In genomic region chr3:168889666-168890065, GRCh38 we compare ENCODE assay signal across 1 cellular context.
TF ChIP-seq lines count a peak whose summit lies in the region.

No MANE protein-coding gene starts in this region.

TF ChIP-seq in GM23338, 12 proteins besides CTCF, POLR2A, EP300 and RAD21 (continued from another document):
- TF ChIP-seq ZNF462 (CRISPR knock-in tag; IDR thresholded peaks at IDR 0.05) (no peak), EZH2phosphoT487 (IDR thresholded peaks at IDR 0.05; ENCODE audit: unreplicated experiment) (no peak), CREB1 (CRISPR knock-in tag; IDR thresholded peaks at IDR 0.05; ENCODE audit: low read depth) (no peak), ZNF114 (CRISPR knock-in tag; IDR thresholded peaks at IDR 0.05) (no peak), EZH2 (IDR thresholded peaks at IDR 0.05; ENCODE audit: low read depth, unreplicated experiment) (no peak), STAT1 (IDR thresholded peaks at IDR 0.05; ENCODE audit: unreplicated experiment) (no peak)
